ENCODE assay signal across 2 cellular contexts in the genomic region with DNA sequence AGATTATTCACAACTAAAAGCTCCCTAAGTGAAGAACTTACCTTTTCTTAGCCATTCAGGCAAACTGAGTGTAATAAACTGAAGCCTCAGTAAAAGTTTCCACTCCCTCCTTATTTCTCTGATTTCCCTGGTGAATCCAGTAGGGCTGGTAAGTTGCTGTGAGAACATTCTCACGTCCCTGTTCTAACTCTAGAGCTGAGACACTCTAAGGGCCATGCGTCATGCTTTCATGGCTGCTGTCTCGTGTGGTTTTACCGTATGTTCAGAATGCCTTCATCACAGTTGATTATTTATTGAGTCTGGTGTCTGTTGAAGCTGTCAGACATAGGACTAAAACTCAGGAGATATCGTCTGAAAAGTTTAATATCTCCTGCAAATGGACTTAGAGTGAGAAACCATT.
TF ChIP-seq lines count a peak whose summit lies in the region.

No MANE protein-coding gene starts in this region.

TF ChIP-seq in A549, 52 proteins besides CTCF, POLR2A, EP300 and RAD21:
- TF ChIP-seq, protein P1, sequence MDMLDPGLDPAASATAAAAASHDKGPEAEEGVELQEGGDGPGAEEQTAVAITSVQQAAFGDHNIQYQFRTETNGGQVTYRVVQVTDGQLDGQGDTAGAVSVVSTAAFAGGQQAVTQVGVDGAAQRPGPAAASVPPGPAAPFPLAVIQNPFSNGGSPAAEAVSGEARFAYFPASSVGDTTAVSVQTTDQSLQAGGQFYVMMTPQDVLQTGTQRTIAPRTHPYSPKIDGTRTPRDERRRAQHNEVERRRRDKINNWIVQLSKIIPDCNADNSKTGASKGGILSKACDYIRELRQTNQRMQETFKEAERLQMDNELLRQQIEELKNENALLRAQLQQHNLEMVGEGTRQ (IDR thresholded peaks at IDR 0.05), result 0 out of 2 replicates have a peak, but pooled peaks have one; percentile 18
- no peak for TF ChIP-seq CBX8 (IDR thresholded peaks at IDR 0.05)

TF ChIP-seq in H1, 55 proteins besides CTCF, POLR2A, EP300 and RAD21:
- TF ChIP-seq BACH1 (IDR thresholded peaks at IDR 0.05; ENCODE audit: low read length) (no peak), TBP (IDR thresholded peaks at IDR 0.05; ENCODE audit: low read depth, low read length) (no peak), EGR1 (IDR thresholded peaks at IDR 0.05; ENCODE audit: borderline replicate concordance, low read depth, low read length) (no peak), CBX8 (IDR thresholded peaks at IDR 0.05; ENCODE audit: borderline replicate concordance, low read depth, low read length) (no peak), SP2 (IDR thresholded peaks at IDR 0.05; ENCODE audit: low read length) (no peak), KDM5A (IDR thresholded peaks at IDR 0.05; ENCODE audit: low read length) (no peak), NANOG (IDR thresholded peaks at IDR 0.05; ENCODE audit: insufficient read depth, low read depth, low read length, poor library complexity, severe bottlenecking) (no peak), KDM4A (IDR thresholded peaks at IDR 0.05; ENCODE audit: low read depth, low read length, severe bottlenecking) (no peak), BCL11A (IDR thresholded peaks at IDR 0.05; ENCODE audit: low read depth in 2 of 2, low read length in 2 of 2) (no peak), CHD2 (IDR thresholded peaks at IDR 0.05; ENCODE audit: low read length) (no peak), SIRT6 (IDR thresholded peaks at IDR 0.05; ENCODE audit: low read length) (no peak), HDAC2 (IDR thresholded peaks at IDR 0.05; ENCODE audit: borderline replicate concordance in 1 of 2, low read depth in 2 of 2, low read length in 2 of 2) (no peak), KDM1A (IDR thresholded peaks at IDR 0.05; ENCODE audit: borderline replicate concordance, low read length) (no peak), TEAD4 (IDR thresholded peaks at IDR 0.05; ENCODE audit: low read depth, low read length) (no peak), SUZ12 (IDR thresholded peaks at IDR 0.05; ENCODE audit: low read length) (no peak)
- TF ChIP-seq, protein P2, sequence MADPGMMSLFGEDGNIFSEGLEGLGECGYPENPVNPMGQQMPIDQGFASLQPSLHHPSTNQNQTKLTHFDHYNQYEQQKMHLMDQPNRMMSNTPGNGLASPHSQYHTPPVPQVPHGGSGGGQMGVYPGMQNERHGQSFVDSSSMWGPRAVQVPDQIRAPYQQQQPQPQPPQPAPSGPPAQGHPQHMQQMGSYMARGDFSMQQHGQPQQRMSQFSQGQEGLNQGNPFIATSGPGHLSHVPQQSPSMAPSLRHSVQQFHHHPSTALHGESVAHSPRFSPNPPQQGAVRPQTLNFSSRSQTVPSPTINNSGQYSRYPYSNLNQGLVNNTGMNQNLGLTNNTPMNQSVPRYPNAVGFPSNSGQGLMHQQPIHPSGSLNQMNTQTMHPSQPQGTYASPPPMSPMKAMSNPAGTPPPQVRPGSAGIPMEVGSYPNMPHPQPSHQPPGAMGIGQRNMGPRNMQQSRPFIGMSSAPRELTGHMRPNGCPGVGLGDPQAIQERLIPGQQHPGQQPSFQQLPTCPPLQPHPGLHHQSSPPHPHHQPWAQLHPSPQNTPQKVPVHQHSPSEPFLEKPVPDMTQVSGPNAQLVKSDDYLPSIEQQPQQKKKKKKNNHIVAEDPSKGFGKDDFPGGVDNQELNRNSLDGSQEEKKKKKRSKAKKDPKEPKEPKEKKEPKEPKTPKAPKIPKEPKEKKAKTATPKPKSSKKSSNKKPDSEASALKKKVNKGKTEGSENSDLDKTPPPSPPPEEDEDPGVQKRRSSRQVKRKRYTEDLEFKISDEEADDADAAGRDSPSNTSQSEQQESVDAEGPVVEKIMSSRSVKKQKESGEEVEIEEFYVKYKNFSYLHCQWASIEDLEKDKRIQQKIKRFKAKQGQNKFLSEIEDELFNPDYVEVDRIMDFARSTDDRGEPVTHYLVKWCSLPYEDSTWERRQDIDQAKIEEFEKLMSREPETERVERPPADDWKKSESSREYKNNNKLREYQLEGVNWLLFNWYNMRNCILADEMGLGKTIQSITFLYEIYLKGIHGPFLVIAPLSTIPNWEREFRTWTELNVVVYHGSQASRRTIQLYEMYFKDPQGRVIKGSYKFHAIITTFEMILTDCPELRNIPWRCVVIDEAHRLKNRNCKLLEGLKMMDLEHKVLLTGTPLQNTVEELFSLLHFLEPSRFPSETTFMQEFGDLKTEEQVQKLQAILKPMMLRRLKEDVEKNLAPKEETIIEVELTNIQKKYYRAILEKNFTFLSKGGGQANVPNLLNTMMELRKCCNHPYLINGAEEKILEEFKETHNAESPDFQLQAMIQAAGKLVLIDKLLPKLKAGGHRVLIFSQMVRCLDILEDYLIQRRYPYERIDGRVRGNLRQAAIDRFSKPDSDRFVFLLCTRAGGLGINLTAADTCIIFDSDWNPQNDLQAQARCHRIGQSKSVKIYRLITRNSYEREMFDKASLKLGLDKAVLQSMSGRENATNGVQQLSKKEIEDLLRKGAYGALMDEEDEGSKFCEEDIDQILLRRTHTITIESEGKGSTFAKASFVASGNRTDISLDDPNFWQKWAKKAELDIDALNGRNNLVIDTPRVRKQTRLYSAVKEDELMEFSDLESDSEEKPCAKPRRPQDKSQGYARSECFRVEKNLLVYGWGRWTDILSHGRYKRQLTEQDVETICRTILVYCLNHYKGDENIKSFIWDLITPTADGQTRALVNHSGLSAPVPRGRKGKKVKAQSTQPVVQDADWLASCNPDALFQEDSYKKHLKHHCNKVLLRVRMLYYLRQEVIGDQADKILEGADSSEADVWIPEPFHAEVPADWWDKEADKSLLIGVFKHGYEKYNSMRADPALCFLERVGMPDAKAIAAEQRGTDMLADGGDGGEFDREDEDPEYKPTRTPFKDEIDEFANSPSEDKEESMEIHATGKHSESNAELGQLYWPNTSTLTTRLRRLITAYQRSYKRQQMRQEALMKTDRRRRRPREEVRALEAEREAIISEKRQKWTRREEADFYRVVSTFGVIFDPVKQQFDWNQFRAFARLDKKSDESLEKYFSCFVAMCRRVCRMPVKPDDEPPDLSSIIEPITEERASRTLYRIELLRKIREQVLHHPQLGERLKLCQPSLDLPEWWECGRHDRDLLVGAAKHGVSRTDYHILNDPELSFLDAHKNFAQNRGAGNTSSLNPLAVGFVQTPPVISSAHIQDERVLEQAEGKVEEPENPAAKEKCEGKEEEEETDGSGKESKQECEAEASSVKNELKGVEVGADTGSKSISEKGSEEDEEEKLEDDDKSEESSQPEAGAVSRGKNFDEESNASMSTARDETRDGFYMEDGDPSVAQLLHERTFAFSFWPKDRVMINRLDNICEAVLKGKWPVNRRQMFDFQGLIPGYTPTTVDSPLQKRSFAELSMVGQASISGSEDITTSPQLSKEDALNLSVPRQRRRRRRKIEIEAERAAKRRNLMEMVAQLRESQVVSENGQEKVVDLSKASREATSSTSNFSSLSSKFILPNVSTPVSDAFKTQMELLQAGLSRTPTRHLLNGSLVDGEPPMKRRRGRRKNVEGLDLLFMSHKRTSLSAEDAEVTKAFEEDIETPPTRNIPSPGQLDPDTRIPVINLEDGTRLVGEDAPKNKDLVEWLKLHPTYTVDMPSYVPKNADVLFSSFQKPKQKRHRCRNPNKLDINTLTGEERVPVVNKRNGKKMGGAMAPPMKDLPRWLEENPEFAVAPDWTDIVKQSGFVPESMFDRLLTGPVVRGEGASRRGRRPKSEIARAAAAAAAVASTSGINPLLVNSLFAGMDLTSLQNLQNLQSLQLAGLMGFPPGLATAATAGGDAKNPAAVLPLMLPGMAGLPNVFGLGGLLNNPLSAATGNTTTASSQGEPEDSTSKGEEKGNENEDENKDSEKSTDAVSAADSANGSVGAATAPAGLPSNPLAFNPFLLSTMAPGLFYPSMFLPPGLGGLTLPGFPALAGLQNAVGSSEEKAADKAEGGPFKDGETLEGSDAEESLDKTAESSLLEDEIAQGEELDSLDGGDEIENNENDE (IDR thresholded peaks at IDR 0.05; ENCODE audit: insufficient replicate concordance, low read length), result no peak
- TF ChIP-seq, protein P3, sequence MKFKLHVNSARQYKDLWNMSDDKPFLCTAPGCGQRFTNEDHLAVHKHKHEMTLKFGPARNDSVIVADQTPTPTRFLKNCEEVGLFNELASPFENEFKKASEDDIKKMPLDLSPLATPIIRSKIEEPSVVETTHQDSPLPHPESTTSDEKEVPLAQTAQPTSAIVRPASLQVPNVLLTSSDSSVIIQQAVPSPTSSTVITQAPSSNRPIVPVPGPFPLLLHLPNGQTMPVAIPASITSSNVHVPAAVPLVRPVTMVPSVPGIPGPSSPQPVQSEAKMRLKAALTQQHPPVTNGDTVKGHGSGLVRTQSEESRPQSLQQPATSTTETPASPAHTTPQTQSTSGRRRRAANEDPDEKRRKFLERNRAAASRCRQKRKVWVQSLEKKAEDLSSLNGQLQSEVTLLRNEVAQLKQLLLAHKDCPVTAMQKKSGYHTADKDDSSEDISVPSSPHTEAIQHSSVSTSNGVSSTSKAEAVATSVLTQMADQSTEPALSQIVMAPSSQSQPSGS (IDR thresholded peaks at IDR 0.05; ENCODE audit: low read length), result no peak
